Comparison of ENCODE assay signal across 8 cellular contexts in genomic region chr20:34083137-34083536, GRCh38. TPM values are rescaled to one million over a fixed set of nuclear protein-coding genes. Genes with fewer than 3 reads are reported as not detected.
DNase-seq lines count a peak whose midpoint lies in the region; ATAC-seq and TF ChIP-seq lines count a peak whose summit lies in the region.

No MANE protein-coding gene starts in this region.

- H3K27ac Mint-ChIP-seq in CD8-positive, alpha-beta memory T cell: peak overlapping the region in 5 of 8 donors; percentile 27 to 84 (median 53)

- no peaks in the 10 kb centered on the region for H3K4me1 ChIP-seq in CD8-positive, alpha-beta memory T cell (ENCODE audit: insufficient read depth, low read length)
- H3K4me1 ChIP-seq in neutrophil (ENCODE audit: control insufficient read depth in 1 of 2, insufficient read depth in 1 of 2, low read depth in 1 of 2, low read length in 1 of 2): no peaks in the 10 kb centered on the region

- no peaks in the 10 kb centered on the region for H3K9me3 Mint-ChIP-seq in CD8-positive, alpha-beta memory T cell

- no peak overlapping the region for H3K4me3 ChIP-seq in CD8-positive, alpha-beta memory T cell (ENCODE audit: low read length)
- no peak overlapping the region for H3K4me3 ChIP-seq in neutrophil (ENCODE audit: low read depth in 1 of 2, low read length in 1 of 2)

- CTCF ChIA-PET in CD8-positive, alpha-beta memory T cell (lab: Charles Lee): no interaction called here

- DNase-seq in CD8-positive, alpha-beta memory T cell: no peak
- DNase-seq in NCI-H226 (peak; percentile 97), NCI-H748 (lab: John Stamatoyannopoulos, UW; ENCODE audit: unreplicated experiment) (no peak)

- no peaks in the 10 kb centered on the region for H3K27me3 ChIP-seq in CD8-positive, alpha-beta memory T cell (ENCODE audit: insufficient read depth, low read length, poor library complexity, severe bottlenecking)
- no peaks in the 10 kb centered on the region for H3K27me3 ChIP-seq in neutrophil

- TF ChIP-seq CTCF in neutrophil (IDR thresholded peaks at IDR 0.05): no peak

- peaks cover 17 to 22% (median 18%) of the 10 kb centered on the region in 3 donors for H3K4me1 Mint-ChIP-seq in CD8-positive, alpha-beta memory T cell

- H3K36me3 ChIP-seq in CD8-positive, alpha-beta memory T cell (ENCODE audit: insufficient read depth, low read length): peaks cover 38% of the 10 kb centered on the region
- peaks cover 97% of the 10 kb centered on the region for H3K36me3 ChIP-seq in neutrophil

- H3K27ac ChIP-seq in CD8-positive, alpha-beta memory T cell (ENCODE audit: low read depth, low read length): no peak overlapping the region
- peak overlapping the region; percentile 15 for H3K27ac ChIP-seq in neutrophil

- ATAC-seq in esophagus mucosa: peak; percentile 54
- ATAC-seq in HG02759 (IDR thresholded peaks at IDR 0.05; ENCODE audit: unreplicated experiment): no peak
- ATAC-seq in GM21786 (IDR thresholded peaks at IDR 0.05; ENCODE audit: unreplicated experiment): no peak
- ATAC-seq in HG03342 (IDR thresholded peaks at IDR 0.05; ENCODE audit: unreplicated experiment): no peak

- POLR2A ChIA-PET in CD8-positive, alpha-beta memory T cell (lab: Charles Lee): no interaction called here

- no peaks in the 10 kb centered on the region for H3K9me3 ChIP-seq in CD8-positive, alpha-beta memory T cell (ENCODE audit: low read length)
- no peaks in the 10 kb centered on the region for H3K9me3 ChIP-seq in neutrophil

- no peak overlapping the region for H3K4me3 Mint-ChIP-seq in CD8-positive, alpha-beta memory T cell

- no peaks in the 10 kb centered on the region for H3K27me3 Mint-ChIP-seq in CD8-positive, alpha-beta memory T cell

- H3K36me3 Mint-ChIP-seq in CD8-positive, alpha-beta memory T cell: peaks cover 0 to 96% (median 17%) of the 10 kb centered on the region in 3 donors

RNA-seq across cellular contexts. Expression of gene EIF2S2, which starts 28.9 kb away (rescaled TPM):
- 100 to 1,000 TPM; 128 to 130 TPM for total RNA-seq in CD8-positive, alpha-beta memory T cell
- polyA plus RNA-seq in CD8-positive, alpha-beta memory T cell: 24.2 TPM
- total RNA-seq in esophagus mucosa: 56.0 TPM
